In genomic region chr6:35415065-35415880, GRCh38 we compare ENCODE assay signal across 1 cellular context.
TF ChIP-seq lines count a peak whose summit lies in the region.

No MANE protein-coding gene starts in this region.

TF ChIP-seq in HepG2, 621 proteins besides CTCF, POLR2A, EP300 and RAD21 (continued from another document and continues in another):
- peak; percentile 48; the same call in 1 of the 2 replicates for TF ChIP-seq PHF8 (CRISPR knock-in tag; IDR thresholded peaks at IDR 0.05)
- TF ChIP-seq ZNF790 (CRISPR knock-in tag; IDR thresholded peaks at IDR 0.05; ENCODE audit: borderline replicate concordance): no peak
- TF ChIP-seq ZBTB25 (CRISPR knock-in tag; IDR thresholded peaks at IDR 0.05): peak; percentile 72
- peak; percentile 54; the same call in 1 of the 2 replicates for TF ChIP-seq DR1 (CRISPR knock-in tag; IDR thresholded peaks at IDR 0.05)
- no peak for TF ChIP-seq MTF2 (CRISPR knock-in tag; IDR thresholded peaks at IDR 0.05; ENCODE audit: borderline replicate concordance)
- TF ChIP-seq TEAD3 (CRISPR knock-in tag; optimal IDR thresholded peaks at IDR 0.05; ENCODE audit: borderline replicate concordance): peak; percentile 93
- TF ChIP-seq GLI4 (CRISPR knock-in tag; IDR thresholded peaks at IDR 0.05; ENCODE audit: borderline replicate concordance): no peak
- TF ChIP-seq HMG20A (CRISPR knock-in tag; IDR thresholded peaks at IDR 0.05; ENCODE audit: borderline replicate concordance): peak; percentile 98
- no peak; the same call in 1 of the 2 replicates for TF ChIP-seq ZNF136 (CRISPR knock-in tag; IDR thresholded peaks at IDR 0.05; ENCODE audit: low read depth)
- peak; percentile 82 for TF ChIP-seq HNF4G (IDR thresholded peaks at IDR 0.05; ENCODE audit: borderline replicate concordance, low read depth, low read length)
- peak; percentile 87 for TF ChIP-seq HNF4G (CRISPR knock-in tag; IDR thresholded peaks at IDR 0.05; ENCODE audit: borderline replicate concordance, low read depth)
- TF ChIP-seq HIC2 (CRISPR knock-in tag; IDR thresholded peaks at IDR 0.05; ENCODE audit: low read depth): peak; percentile 79; the same call in 1 of the 2 replicates
- TF ChIP-seq HES4 (CRISPR knock-in tag; IDR thresholded peaks at IDR 0.05; ENCODE audit: borderline replicate concordance): no peak
- TF ChIP-seq TERF1 (CRISPR knock-in tag; IDR thresholded peaks at IDR 0.05): no peak
- TF ChIP-seq CHD2 (IDR thresholded peaks at IDR 0.05; ENCODE audit: low read depth, low read length): no peak
- no peak for TF ChIP-seq ZNF879 (CRISPR knock-in tag; IDR thresholded peaks at IDR 0.05)
- no peak; the same call in 1 of the 2 replicates for TF ChIP-seq ZNF33A (CRISPR knock-in tag; IDR thresholded peaks at IDR 0.05; ENCODE audit: borderline replicate concordance)
- peak; percentile 88; the same call in 1 of the 2 replicates for TF ChIP-seq MYPOP (CRISPR knock-in tag; IDR thresholded peaks at IDR 0.05)
- no peak for TF ChIP-seq RBAK (CRISPR knock-in tag; IDR thresholded peaks at IDR 0.05)
- TF ChIP-seq ZNF83 (CRISPR knock-in tag; IDR thresholded peaks at IDR 0.05; ENCODE audit: borderline replicate concordance): 0 out of 2 replicates have a peak, but pooled peaks have one; percentile 3
- TF ChIP-seq ZMAT5 (CRISPR knock-in tag; IDR thresholded peaks at IDR 0.05; ENCODE audit: borderline replicate concordance, low read depth): no peak
- TF ChIP-seq ZBTB4 (CRISPR knock-in tag; IDR thresholded peaks at IDR 0.05; ENCODE audit: borderline replicate concordance): peak; percentile 72; the same call in 1 of the 2 replicates
- no peak; the same call in 1 of the 2 replicates for TF ChIP-seq MYC (CRISPR knock-in tag; IDR thresholded peaks at IDR 0.05; ENCODE audit: borderline replicate concordance)
- TF ChIP-seq TRAFD1 (CRISPR knock-in tag; IDR thresholded peaks at IDR 0.05; ENCODE audit: borderline replicate concordance): no peak
- no peak for TF ChIP-seq ZNF3 (CRISPR knock-in tag; IDR thresholded peaks at IDR 0.05)
- TF ChIP-seq ZNF121 (CRISPR knock-in tag; IDR thresholded peaks at IDR 0.05): peak; percentile 28; the same call in 1 of the 2 replicates
- no peak for TF ChIP-seq BHLHE40 (IDR thresholded peaks at IDR 0.05; ENCODE audit: low read length)
- 0 out of 2 replicates have a peak, but pooled peaks have one; percentile 51 for TF ChIP-seq ZFP37 (CRISPR knock-in tag; IDR thresholded peaks at IDR 0.05; ENCODE audit: borderline replicate concordance)
- TF ChIP-seq ZNF652 (CRISPR knock-in tag; IDR thresholded peaks at IDR 0.05; ENCODE audit: borderline replicate concordance, low read depth): peak; percentile 61; the same call in 1 of the 2 replicates
- TF ChIP-seq ZNF143 (CRISPR knock-in tag; IDR thresholded peaks at IDR 0.05): no peak
- TF ChIP-seq ELK4 (CRISPR knock-in tag; IDR thresholded peaks at IDR 0.05; ENCODE audit: borderline replicate concordance): no peak
- TF ChIP-seq RBM39 (IDR thresholded peaks at IDR 0.05; ENCODE audit: low read depth, low read length, poor library complexity, severe bottlenecking): no peak
- peak; percentile 95; the same call in 1 of the 2 replicates for TF ChIP-seq ARID2 (CRISPR knock-in tag; IDR thresholded peaks at IDR 0.05; ENCODE audit: borderline replicate concordance)
- TF ChIP-seq ISL2 (CRISPR knock-in tag; IDR thresholded peaks at IDR 0.05): peak; percentile 94
- TF ChIP-seq ZNF709 (CRISPR knock-in tag; IDR thresholded peaks at IDR 0.05): no peak
- TF ChIP-seq PREB (CRISPR knock-in tag; IDR thresholded peaks at IDR 0.05): no peak
- peak; percentile 98 for TF ChIP-seq NR2F6 (IDR thresholded peaks at IDR 0.05)
- TF ChIP-seq NR2F6 (CRISPR knock-in tag; IDR thresholded peaks at IDR 0.05): peak; percentile 97
- peak; percentile 82 for TF ChIP-seq SOX13 (IDR thresholded peaks at IDR 0.05)
- TF ChIP-seq SOX13 (CRISPR knock-in tag; conservative IDR thresholded peaks at IDR 0.05 in 1 of 2, IDR thresholded peaks at IDR 0.05 in 1 of 2): peak in 1 of 2 experiments; percentile 96; a peak in 2 of 4 replicates
- no peak; the same call in 1 of the 2 replicates for TF ChIP-seq TFDP2 (CRISPR knock-in tag; IDR thresholded peaks at IDR 0.05)
- no peak for TF ChIP-seq HNRNPLL (IDR thresholded peaks at IDR 0.05; ENCODE audit: low read depth, low read length, poor library complexity, severe bottlenecking)
- no peak for TF ChIP-seq SMARCE1 (IDR thresholded peaks at IDR 0.05; ENCODE audit: borderline replicate concordance)
- no peak for TF ChIP-seq TIGD3 (CRISPR knock-in tag; IDR thresholded peaks at IDR 0.05; ENCODE audit: borderline replicate concordance)
- no peak for TF ChIP-seq ZFY (CRISPR knock-in tag; IDR thresholded peaks at IDR 0.05)
- no peak; the same call in 1 of the 2 replicates for TF ChIP-seq ZNF737 (CRISPR knock-in tag; IDR thresholded peaks at IDR 0.05; ENCODE audit: borderline replicate concordance)
- TF ChIP-seq KDM3A (CRISPR knock-in tag; IDR thresholded peaks at IDR 0.05; ENCODE audit: low read depth): peak; percentile 79; the same call in 1 of the 2 replicates
- TF ChIP-seq ZNF432 (CRISPR knock-in tag; IDR thresholded peaks at IDR 0.05; ENCODE audit: borderline replicate concordance): no peak
- TF ChIP-seq CBX5 (CRISPR knock-in tag; IDR thresholded peaks at IDR 0.05; ENCODE audit: borderline replicate concordance): peak; percentile 68; the same call in 1 of the 2 replicates
- peak; percentile 93 for TF ChIP-seq KDM1A (CRISPR knock-in tag; IDR thresholded peaks at IDR 0.05)
- peak; percentile 94; the same call in 1 of the 2 replicates for TF ChIP-seq FOXO1 (CRISPR knock-in tag; IDR thresholded peaks at IDR 0.05)
- TF ChIP-seq PITX1 (CRISPR knock-in tag; IDR thresholded peaks at IDR 0.05): peak; percentile 78; the same call in 1 of the 2 replicates
- TF ChIP-seq ZSCAN12 (CRISPR knock-in tag; IDR thresholded peaks at IDR 0.05): no peak
- TF ChIP-seq ZNF891 (CRISPR knock-in tag; IDR thresholded peaks at IDR 0.05): 0 out of 2 replicates have a peak, but pooled peaks have one; percentile 63
